Comparison of ENCODE assay signal across 9 cellular contexts in genomic region chr1:46133946-46134345, GRCh38. TPM values are rescaled to one million over a fixed set of nuclear protein-coding genes. Genes with fewer than 3 reads are reported as not detected.
DNase-seq lines count a peak whose midpoint lies in the region; ATAC-seq and TF ChIP-seq lines count a peak whose summit lies in the region.
"Had no signal": no experiment of that assay in that cellular context is flagged by ENCODE, and none has a peak within 500 bp of the region (broad histone marks: within the 10 kb centered on the region; RNA-seq: fewer than 3 reads in every experiment).

No MANE protein-coding gene starts in this region.

- no peaks in the 10 kb centered on the region for H3K9me3 Mint-ChIP-seq in activated naive CD4-positive, alpha-beta T cell treated with anti-CD3 and anti-CD28 coated beads, Interleukin-2, amount 10 ng/mL, durations not matched to agents 7 days and 5 days
- H3K9me3 Mint-ChIP-seq in activated naive CD4-positive, alpha-beta T cell treated with anti-CD3 and anti-CD28 coated beads, Interleukin-2, amount 50 U/mL, for 72 hours, result no peaks in the 10 kb centered on the region

- H3K27me3 Mint-ChIP-seq in activated naive CD4-positive, alpha-beta T cell treated with anti-CD3 and anti-CD28 coated beads, Interleukin-2, amount 10 ng/mL, durations not matched to agents 7 days and 5 days, result peaks cover 75% of the 10 kb centered on the region

- TF ChIP-seq CTCF in tibial nerve (IDR thresholded peaks at IDR 0.05), result no peak

- peaks cover 33% of the 10 kb centered on the region for H3K4me1 Mint-ChIP-seq in activated naive CD4-positive, alpha-beta T cell treated with anti-CD3 and anti-CD28 coated beads, Interleukin-2, amount 10 ng/mL, durations not matched to agents 7 days and 5 days

- H3K9ac ChIP-seq in iPS-20b (ENCODE audit: low read depth, low read length), result peak overlapping the region; percentile 96; the same call in 1 of the 2 replicates

- CTCF ChIA-PET in activated naive CD4-positive, alpha-beta T cell treated with anti-CD3 and anti-CD28 coated beads, Interleukin-2, amount 10 ng/mL, durations not matched to agents 7 days and 5 days (lab: Charles Lee), result interaction anchor here (1.1 to 1.7 kb wide), 2 partner anchors 48 to 98 kb away, joined by 4 to 6 read pairs; no protein-coding TSS in a partner anchor

- no peak for TF ChIP-seq POLR2A in tibial nerve (IDR thresholded peaks at IDR 0.05)

- H3K9me3 ChIP-seq in SJCRH30 (replicated peaks), result no peaks in the 10 kb centered on the region
- no peaks in the 10 kb centered on the region for H3K9me3 ChIP-seq in iPS-20b (ENCODE audit: insufficient read depth, low read depth, low read length)
- H3K9me3 ChIP-seq in tibial nerve, result no peaks in the 10 kb centered on the region
- H3K9me3 ChIP-seq: mucosa of descending colon had no signal

- no peak for ATAC-seq in activated naive CD4-positive, alpha-beta T cell treated with anti-CD3 and anti-CD28 coated beads, Interleukin-2, amount 50 U/mL, for 72 hours
- ATAC-seq in HG02981 (IDR thresholded peaks at IDR 0.05; ENCODE audit: unreplicated experiment), result no peak

- H3K27ac ChIP-seq in SJCRH30, result no peak overlapping the region
- peak overlapping the region; percentile 8 for H3K27ac ChIP-seq in iPS-20b (ENCODE audit: low read length)
- peak overlapping the region in 3 of 4 donors; percentile 60 to 94 (median 93) for H3K27ac ChIP-seq in tibial nerve

- H3K4me3 ChIP-seq in SJCRH30 (peak overlapping the region; percentile 66), iPS-20b (ENCODE audit: low read length) (peak overlapping the region; percentile 93), tibial nerve (peak overlapping the region in 1 of 4 donors; percentile 50)

- H3K36me3 ChIP-seq in SJCRH30 (no peaks in the 10 kb centered on the region), iPS-20b (ENCODE audit: insufficient read depth, low read depth, low read length) (no peaks in the 10 kb centered on the region), tibial nerve (no peaks in the 10 kb centered on the region)

- H3K4me1 ChIP-seq in SJCRH30 (peaks cover 28% of the 10 kb centered on the region), iPS-20b (ENCODE audit: insufficient read depth, low read length) (peaks cover 17% of the 10 kb centered on the region; the same call in 1 of the 2 replicates), tibial nerve (peaks cover 0 to 46% (median 14%) of the 10 kb centered on the region in 4 donors)

- H3K4me3 Mint-ChIP-seq in activated naive CD4-positive, alpha-beta T cell treated with anti-CD3 and anti-CD28 coated beads, Interleukin-2, amount 10 ng/mL, durations not matched to agents 7 days and 5 days, result peak overlapping the region; percentile 86

- WGBS in tibial nerve, 2 donors, result 62 to 64% methylated on average over 2 of the region's 2 CpGs

- no peaks in the 10 kb centered on the region for H3K36me3 Mint-ChIP-seq in activated naive CD4-positive, alpha-beta T cell treated with anti-CD3 and anti-CD28 coated beads, Interleukin-2, amount 10 ng/mL, durations not matched to agents 7 days and 5 days
- H3K36me3 Mint-ChIP-seq in activated naive CD4-positive, alpha-beta T cell treated with anti-CD3 and anti-CD28 coated beads, Interleukin-2, amount 50 U/mL, for 72 hours, result peaks cover 0 to 20% of the 10 kb centered on the region in 2 donors

- no peak for TF ChIP-seq EP300 in tibial nerve (IDR thresholded peaks at IDR 0.05)

- no peak for DNase-seq in activated naive CD4-positive, alpha-beta T cell treated with anti-CD3 and anti-CD28 coated beads, Interleukin-2, amount 10 ng/mL, durations not matched to agents 7 days and 5 days
- no peak for DNase-seq in activated naive CD4-positive, alpha-beta T cell treated with anti-CD3 and anti-CD28 coated beads, Interleukin-2, amount 50 U/mL, for 72 hours (ENCODE audit: low spot score in 2 of 2)
- no peak for DNase-seq in SJCRH30
- no peak for DNase-seq in tibial nerve (ENCODE audit: low spot score in 2 of 2)
- DNase-seq in NCI-H1092 treated with DMSO at 0.1 percent for 48 hours (lab: John Stamatoyannopoulos, UW), result no peak
- no peak for DNase-seq in OCI-M1 (lab: John Stamatoyannopoulos, UW)
- DNase-seq: mucosa of descending colon had no signal

- H3K27me3 ChIP-seq in SJCRH30, result no peaks in the 10 kb centered on the region
- peaks cover 21% of the 10 kb centered on the region for H3K27me3 ChIP-seq in iPS-20b (ENCODE audit: insufficient read depth, low read length)
- peaks cover 0 to 28% of the 10 kb centered on the region in 2 donors for H3K27me3 ChIP-seq in tibial nerve

- no peak overlapping the region for H3K27ac Mint-ChIP-seq in activated naive CD4-positive, alpha-beta T cell treated with anti-CD3 and anti-CD28 coated beads, Interleukin-2, amount 10 ng/mL, durations not matched to agents 7 days and 5 days
- H3K27ac Mint-ChIP-seq in activated naive CD4-positive, alpha-beta T cell treated with anti-CD3 and anti-CD28 coated beads, Interleukin-2, amount 50 U/mL, for 72 hours, result peak overlapping the region in 1 of 2 donors; percentile 91

RNA-seq across cellular contexts. Expression of gene PIK3R3, which starts 1.5 kb away (rescaled TPM):
- 1 to 10 TPM in 1 of 2 donors, under 1 TPM in 1; 0.45 to 2.2 TPM for total RNA-seq in activated naive CD4-positive, alpha-beta T cell treated with anti-CD3 and anti-CD28 coated beads, Interleukin-2, amount 50 U/mL, for 72 hours
- 19.5 and 23.5 TPM in 2 replicates for total RNA-seq in SJCRH30 (2014; rRNA removed; shearing (Covaris generic))
- total RNA-seq in tibial nerve, result 10 to 100 TPM; 13.2 to 32.1 (median 23.2) TPM

RNA-seq across cellular contexts. Expression of gene TSPAN1, which starts 40.9 kb away (rescaled TPM):
- not detected for total RNA-seq in activated naive CD4-positive, alpha-beta T cell treated with anti-CD3 and anti-CD28 coated beads, Interleukin-2, amount 50 U/mL, for 72 hours
- total RNA-seq in SJCRH30 (2014; rRNA removed; shearing (Covaris generic)), result not detected in 2 replicates
- total RNA-seq in tibial nerve, result 1 to 10 TPM; 3.0 to 8.6 (median 5.6) TPM

RNA-seq across cellular contexts. Expression of gene P3R3URF, which starts 42.3 kb away (rescaled TPM):
- not detected for total RNA-seq in activated naive CD4-positive, alpha-beta T cell treated with anti-CD3 and anti-CD28 coated beads, Interleukin-2, amount 50 U/mL, for 72 hours
- not detected in 2 replicates for total RNA-seq in SJCRH30 (2014; rRNA removed; shearing (Covaris generic))
- total RNA-seq in tibial nerve, result not detected
- total RNA-seq: mucosa of descending colon had no signal
